ENCODE assay signal across 1 cellular context in the genomic region with DNA sequence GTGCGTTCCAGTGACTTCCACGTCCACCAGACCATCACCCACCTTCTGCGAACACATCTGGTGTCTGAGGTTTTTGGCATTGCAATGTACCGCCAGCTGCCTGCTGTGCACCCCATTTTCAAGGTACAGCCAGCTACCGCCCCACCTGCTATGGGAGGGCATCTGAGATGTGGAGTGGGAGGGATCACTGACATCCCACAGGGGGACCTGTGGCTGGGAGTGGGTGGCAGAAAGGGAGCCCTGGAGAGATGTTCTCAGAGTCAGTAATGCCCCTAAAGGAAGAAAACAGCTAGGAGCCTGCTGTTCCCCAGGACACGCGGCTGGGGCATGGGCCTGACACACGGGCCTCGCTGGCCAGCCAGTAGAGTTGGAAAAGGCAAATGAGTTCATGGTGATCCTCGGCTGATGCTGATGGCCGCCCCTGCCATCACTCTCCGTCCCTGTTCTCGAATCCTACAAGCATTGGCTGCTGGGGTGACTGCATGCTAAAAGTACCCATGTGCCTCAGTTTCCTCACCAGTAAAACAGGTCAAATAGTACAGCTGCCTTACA.
TF ChIP-seq lines count a peak whose summit lies in the region.

No MANE protein-coding gene starts in this region.

TF ChIP-seq in H1, 55 proteins besides CTCF, POLR2A, EP300 and RAD21:
- TF ChIP-seq RFX5 (IDR thresholded peaks at IDR 0.05; ENCODE audit: borderline replicate concordance, low read depth, low read length), result no peak
- no peak for TF ChIP-seq RBBP5 (IDR thresholded peaks at IDR 0.05; ENCODE audit: borderline replicate concordance, low read depth, low read length)
- TF ChIP-seq TBP (IDR thresholded peaks at IDR 0.05; ENCODE audit: low read depth, low read length), result no peak
- TF ChIP-seq SIX5 (IDR thresholded peaks at IDR 0.05; ENCODE audit: low read depth, low read length), result no peak
- TF ChIP-seq BCL11A (IDR thresholded peaks at IDR 0.05; ENCODE audit: low read depth in 2 of 2, low read length in 2 of 2), result no peak
- TF ChIP-seq GTF2F1 (IDR thresholded peaks at IDR 0.05; ENCODE audit: borderline replicate concordance, low read depth, low read length), result no peak
- TF ChIP-seq EGR1 (IDR thresholded peaks at IDR 0.05; ENCODE audit: borderline replicate concordance, low read depth, low read length), result no peak
- TF ChIP-seq CEBPB (IDR thresholded peaks at IDR 0.05; ENCODE audit: low read depth, low read length), result no peak
- TF ChIP-seq, protein P1, sequence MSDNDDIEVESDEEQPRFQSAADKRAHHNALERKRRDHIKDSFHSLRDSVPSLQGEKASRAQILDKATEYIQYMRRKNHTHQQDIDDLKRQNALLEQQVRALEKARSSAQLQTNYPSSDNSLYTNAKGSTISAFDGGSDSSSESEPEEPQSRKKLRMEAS (IDR thresholded peaks at IDR 0.05), result no peak
- no peak for TF ChIP-seq ASH2L (IDR thresholded peaks at IDR 0.05; ENCODE audit: low read length)
- no peak for TF ChIP-seq BRCA1 (IDR thresholded peaks at IDR 0.05; ENCODE audit: low read depth, low read length)
- no peak for TF ChIP-seq SIN3A (conservative IDR thresholded peaks at IDR 0.05 in 1 of 2, IDR thresholded peaks at IDR 0.05 in 1 of 2; ENCODE audit: low read depth in 1 of 2, low read length in 2 of 2)
- TF ChIP-seq, protein P2, sequence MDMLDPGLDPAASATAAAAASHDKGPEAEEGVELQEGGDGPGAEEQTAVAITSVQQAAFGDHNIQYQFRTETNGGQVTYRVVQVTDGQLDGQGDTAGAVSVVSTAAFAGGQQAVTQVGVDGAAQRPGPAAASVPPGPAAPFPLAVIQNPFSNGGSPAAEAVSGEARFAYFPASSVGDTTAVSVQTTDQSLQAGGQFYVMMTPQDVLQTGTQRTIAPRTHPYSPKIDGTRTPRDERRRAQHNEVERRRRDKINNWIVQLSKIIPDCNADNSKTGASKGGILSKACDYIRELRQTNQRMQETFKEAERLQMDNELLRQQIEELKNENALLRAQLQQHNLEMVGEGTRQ (IDR thresholded peaks at IDR 0.05; ENCODE audit: low read length), result no peak
- no peak for TF ChIP-seq FOSL1 (IDR thresholded peaks at IDR 0.05; ENCODE audit: insufficient read depth, low read depth, low read length)
- no peak for TF ChIP-seq HDAC2 (IDR thresholded peaks at IDR 0.05; ENCODE audit: borderline replicate concordance in 1 of 2, low read depth in 2 of 2, low read length in 2 of 2)
